Comparison of ENCODE assay signal across 8 cellular contexts in genomic region chr5:91419571-91420537, GRCh38. TPM values are rescaled to one million over a fixed set of nuclear protein-coding genes. Genes with fewer than 3 reads are reported as not detected.
A peak's percentile ranks its signal among the peaks of the same experiment; 100 is the strongest.
DNase-seq lines count a peak whose midpoint lies in the region; ATAC-seq and TF ChIP-seq lines count a peak whose summit lies in the region.

No MANE protein-coding gene starts in this region.

- H3K27me3 ChIP-seq in parathyroid adenoma (ENCODE audit: control insufficient read depth, insufficient read depth, low read length): no peaks in the 10 kb centered on the region
- H3K27me3 ChIP-seq in upper lobe of right lung: no peaks in the 10 kb centered on the region

- H3K27ac ChIP-seq in parathyroid adenoma: no peak overlapping the region
- H3K27ac ChIP-seq in upper lobe of right lung: no peak overlapping the region

- H3K4me1 ChIP-seq in parathyroid adenoma (peaks cover 7% of the 10 kb centered on the region), upper lobe of right lung (no peaks in the 10 kb centered on the region)

- H3K4me2 ChIP-seq in parathyroid adenoma (ENCODE audit: low read length): no peak overlapping the region

- H3K9me3 ChIP-seq in parathyroid adenoma (ENCODE audit: control insufficient read depth, low read length) (no peaks in the 10 kb centered on the region), upper lobe of right lung (no peaks in the 10 kb centered on the region)

- H3K9ac ChIP-seq in parathyroid adenoma: no peak overlapping the region

- H3K36me3 ChIP-seq in parathyroid adenoma (ENCODE audit: control insufficient read depth, insufficient read depth, low read length) (no peaks in the 10 kb centered on the region), upper lobe of right lung (no peaks in the 10 kb centered on the region)

- peak overlapping the region; percentile 14 for H2AFZ ChIP-seq in parathyroid adenoma

- DNase-seq in NCI-H510A treated with DMSO at 0.1 percent for 48 hours (lab: John Stamatoyannopoulos, UW) (peak; percentile 45), NCI-H510A (lab: John Stamatoyannopoulos, UW) (no peak), HUDEP-2 (lab: John Stamatoyannopoulos, UW; ENCODE audit: unreplicated experiment in 76 of 76) (peak in 55 of 76 experiments; percentile 3 to 56 (median 23)), RPMI8226 (peak; percentile 73), activated T-helper 1 cell treated with Interleukin-2 at 50 U/mL for 16 hours (ENCODE audit: low read depth) (peak; percentile 40), fibroblast of villous mesenchyme (ENCODE audit: low read depth) (peak; percentile 75), upper lobe of right lung (no peak)

- intact Hi-C loops in upper lobe of right lung (cut with DNase I): no loop called here

- H3K4me3 ChIP-seq in fibroblast of villous mesenchyme (ENCODE audit: low read depth, low read length) (no peak overlapping the region), parathyroid adenoma (ENCODE audit: low read depth, low read length) (no peak overlapping the region), upper lobe of right lung (no peak overlapping the region)

- H3K79me2 ChIP-seq in parathyroid adenoma: no peaks in the 10 kb centered on the region

- TF ChIP-seq CTCF in fibroblast of villous mesenchyme (IDR thresholded peaks at IDR 0.05; ENCODE audit: insufficient read depth, low read depth, low read length) (peak; percentile 58), parathyroid adenoma (IDR thresholded peaks at IDR 0.05) (peak; percentile 86), upper lobe of right lung (IDR thresholded peaks at IDR 0.05) (peak; percentile 84)

- peak; percentile 62 for ATAC-seq in upper lobe of right lung

RNA-seq across cellular contexts. Expression of gene ARRDC3, which starts 36.7 kb away (rescaled TPM):
- total RNA-seq in fibroblast of villous mesenchyme (56.4 and 56.6 TPM in 2 replicates), upper lobe of right lung (103 TPM)

Comparison
In these comparisons a context has a peak if more than half of its experiments do, and no peak if none do; other contexts are left out.
1. DNase-seq: peak in NCI-H510A treated with DMSO at 0.1 percent for 48 hours (single experiment), HUDEP-2 (55 of 76), RPMI8226 (single experiment), activated T-helper 1 cell treated with Interleukin-2 at 50 U/mL for 16 hours (single experiment) and fibroblast of villous mesenchyme (single experiment); none in NCI-H510A (single experiment) and upper lobe of right lung (single experiment).
2. Peak in every context shown above with its lines, with median percentiles within 50 percentile points of each other: CTCF ChIP-seq.